1 cellular context compared by ENCODE assay signal in genomic region chr2:37168217-37168981, GRCh38.
TF ChIP-seq lines count a peak whose summit lies in the region.

No MANE protein-coding gene starts in this region.

TF ChIP-seq in GM23338, 12 proteins besides CTCF, POLR2A, EP300 and RAD21 (continued from another document):
- TF ChIP-seq ZNF462 (CRISPR knock-in tag; IDR thresholded peaks at IDR 0.05) = no peak
